Comparison of ENCODE assay signal across 12 cellular contexts in the genomic region with DNA sequence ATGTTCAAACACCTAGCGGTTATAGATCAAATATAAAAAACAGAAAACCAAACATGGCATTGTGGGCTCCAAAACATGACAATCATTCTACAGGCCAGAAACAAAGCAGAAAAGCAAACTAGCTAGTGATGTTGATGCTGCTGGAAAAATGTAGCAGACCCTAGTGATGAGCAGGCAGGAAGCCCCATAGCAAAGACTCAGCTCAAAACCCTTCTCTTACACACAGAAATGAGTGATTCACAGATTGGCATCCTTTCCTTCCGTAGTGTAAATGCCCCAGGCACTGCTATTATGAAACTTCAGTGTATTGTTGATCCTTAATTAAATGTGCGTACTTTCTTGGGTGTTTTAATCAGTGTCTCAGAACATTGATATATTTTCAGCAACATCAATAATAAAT.
DNase-seq lines count a peak whose midpoint lies in the region; ATAC-seq lines count a peak whose summit lies in the region.
"Had no signal": no experiment of that assay in that cellular context is flagged by ENCODE, and none has a peak within 500 bp of the region (broad histone marks: within the 10 kb centered on the region; RNA-seq: fewer than 3 reads in every experiment).

No MANE protein-coding gene starts in this region.

- H2BK15ac ChIP-seq in mesenchymal stem cell (ENCODE audit: low read depth, poor library complexity, severe bottlenecking), result no peak overlapping the region

- H3K18ac ChIP-seq in mesenchymal stem cell (ENCODE audit: low read depth in 1 of 2, low read length in 2 of 2), result no peak overlapping the region

- no peak overlapping the region for H3K4me2 ChIP-seq in mesenchymal stem cell (ENCODE audit: low read length, poor library complexity, severe bottlenecking)

- no peak overlapping the region for H2BK120ac ChIP-seq in mesenchymal stem cell (ENCODE audit: low read depth, low read length)

- H4K91ac ChIP-seq in mesenchymal stem cell (ENCODE audit: low read length), result no peak overlapping the region

- no peak for ATAC-seq in GM19351 (IDR thresholded peaks at IDR 0.05; ENCODE audit: unreplicated experiment)
- ATAC-seq in GM18868 (IDR thresholded peaks at IDR 0.05; ENCODE audit: unreplicated experiment), result no peak
- ATAC-seq: mucosa of descending colon had no signal

- H2BK12ac ChIP-seq in mesenchymal stem cell (ENCODE audit: low read length in 2 of 2), result no peak overlapping the region

- H3K27me3 ChIP-seq in mesenchymal stem cell (ENCODE audit: control insufficient read depth in 1 of 2, insufficient read depth in 1 of 2, low read length in 2 of 2), result no peaks in the 10 kb centered on the region
- H3K27me3 ChIP-seq: sigmoid colon had no signal

- H3K4me1 ChIP-seq in mesenchymal stem cell (ENCODE audit: control insufficient read depth, insufficient read depth, low read depth, low read length), result no peaks in the 10 kb centered on the region

- no peak overlapping the region for H3K4ac ChIP-seq in mesenchymal stem cell (ENCODE audit: low read depth in 1 of 2, low read length in 2 of 2)

- H3K27ac ChIP-seq in mesenchymal stem cell (ENCODE audit: low read length, poor library complexity, severe bottlenecking), result no peak overlapping the region
- H3K27ac ChIP-seq: sigmoid colon had no signal

- H3K79me1 ChIP-seq in mesenchymal stem cell (replicated peaks; ENCODE audit: low read length, poor library complexity, severe bottlenecking), result peaks cover 9% of the 10 kb centered on the region

- H4K8ac ChIP-seq in mesenchymal stem cell (ENCODE audit: low read length), result no peak overlapping the region

- H2BK5ac ChIP-seq in mesenchymal stem cell (ENCODE audit: low read depth, low read length, poor library complexity, severe bottlenecking), result no peak overlapping the region

- H3K36me3 ChIP-seq in mesenchymal stem cell (ENCODE audit: control insufficient read depth in 1 of 2, insufficient read depth in 2 of 2, low read depth in 1 of 2, low read length in 2 of 2), result peaks cover 0 to 3% of the 10 kb centered on the region in 2 experiments
- H3K36me3 ChIP-seq: sigmoid colon had no signal

- no peaks in the 10 kb centered on the region for H3K9me3 ChIP-seq in mesenchymal stem cell (ENCODE audit: control insufficient read depth, low read length)
- H3K9me3 ChIP-seq: mucosa of descending colon, sigmoid colon had no signal

- no peak overlapping the region for H3K14ac ChIP-seq in mesenchymal stem cell (ENCODE audit: low read length in 2 of 2)

- H2AFZ ChIP-seq in mesenchymal stem cell (ENCODE audit: low read depth, low read length), result no peak overlapping the region

- no peak overlapping the region for H3K23ac ChIP-seq in mesenchymal stem cell (ENCODE audit: low read length in 2 of 2)

- DNase-seq in AG20443 (ENCODE audit: low spot score) (peak; percentile 82), NCI-H69 (lab: John Stamatoyannopoulos, UW) (peak; percentile 83), dedifferentiated amniotic fluid mesenchymal stem cell (ENCODE audit: extremely low spot score) (peak; percentile 81), mesenchymal stem cell (peak; percentile 68), SHP77 treated with DMSO at 0.1 percent for 48 hours (lab: John Stamatoyannopoulos, UW) (no peak)
- DNase-seq in activated naive CD4-positive, alpha-beta T cell treated with anti-CD3 and anti-CD28 coated beads, Interleukin-2, amount 50 U/mL, for 16 hours, result no peak
- DNase-seq: activated CD4-positive, alpha-beta T cell treated with anti-CD3 and anti-CD28 coated beads, Interleukin-2, amount 10 ng/mL, durations not matched to agents 24 days and 14 days; CD8-positive, alpha-beta memory T cell; mucosa of descending colon; sigmoid colon had no signal

- H3K4me3 ChIP-seq in mesenchymal stem cell (ENCODE audit: insufficient read depth in 1 of 2, low read depth in 1 of 2, low read length in 2 of 2), result no peak overlapping the region
- H3K4me3 ChIP-seq: mucosa of descending colon, sigmoid colon had no signal

- H2AK5ac ChIP-seq in mesenchymal stem cell (ENCODE audit: low read length, severe bottlenecking), result no peak overlapping the region

- 100% methylated on average over 1 of the region's 3 CpGs for WGBS in mesenchymal stem cell

- peak overlapping the region; percentile 30 for H3K9ac ChIP-seq in mesenchymal stem cell (ENCODE audit: low read length)

Comparison
In these comparisons a context has a peak if more than half of its experiments do, and no peak if none do; other contexts are left out.
1. DNase-seq: peak in AG20443 (single experiment), NCI-H69 (single experiment), dedifferentiated amniotic fluid mesenchymal stem cell (single experiment) and mesenchymal stem cell (single experiment); none in SHP77 treated with DMSO at 0.1 percent for 48 hours (single experiment) and activated naive CD4-positive, alpha-beta T cell treated with anti-CD3 and anti-CD28 coated beads, Interleukin-2, amount 50 U/mL, for 16 hours (single experiment).